14 cellular contexts compared by ENCODE assay signal in the genomic region with DNA sequence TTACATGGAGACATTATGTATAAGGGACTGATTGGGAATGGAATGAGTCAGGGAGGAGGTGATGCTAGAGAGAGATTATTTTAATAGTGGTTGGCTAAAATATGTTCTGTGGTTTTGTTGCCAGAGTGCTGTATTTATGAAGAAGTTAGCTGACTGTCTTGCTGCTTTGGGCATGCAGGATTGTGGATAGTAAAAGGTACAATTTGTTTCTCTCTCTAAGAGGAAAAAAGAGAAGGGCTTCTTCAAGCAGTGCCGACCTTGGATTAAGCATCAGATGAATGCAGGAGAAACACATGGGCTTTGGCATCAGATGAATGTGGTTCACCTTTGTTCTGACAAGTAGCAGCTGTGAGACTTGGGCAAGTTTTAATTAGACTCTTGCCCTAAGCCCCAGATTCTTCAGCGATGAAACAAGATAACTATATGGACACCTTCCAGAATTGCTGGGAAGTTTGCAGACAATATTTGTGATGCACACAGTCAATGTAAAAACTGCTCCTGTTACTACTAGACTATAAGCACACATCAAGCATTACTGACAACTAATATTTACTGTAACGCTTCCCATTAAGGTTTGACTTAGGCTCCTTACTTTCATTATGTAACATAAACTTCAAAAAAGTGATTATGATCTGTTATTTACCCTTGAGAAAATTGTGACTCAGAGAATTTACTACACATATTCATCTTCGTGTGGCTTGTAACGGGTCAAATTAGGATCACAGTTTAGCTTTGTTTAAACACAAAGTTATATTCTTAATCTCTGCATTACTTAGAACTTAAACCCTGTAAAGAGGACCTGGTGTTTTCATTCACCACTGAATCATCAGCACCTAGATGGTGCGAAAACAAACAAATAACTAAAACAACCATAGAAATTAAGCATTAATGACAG.
DNase-seq lines count a peak whose midpoint lies in the region; ATAC-seq lines count a peak whose summit lies in the region.
"Had no signal": no experiment of that assay in that cellular context is flagged by ENCODE, and none has a peak within 500 bp of the region (broad histone marks: within the 10 kb centered on the region; RNA-seq: fewer than 3 reads in every experiment).

No MANE protein-coding gene starts in this region.

- H3K27me3 ChIP-seq in HAP-1 (ENCODE audit: low read depth): no peaks in the 10 kb centered on the region
- no peaks in the 10 kb centered on the region for H3K27me3 ChIP-seq in SJCRH30
- H3K27me3 ChIP-seq: heart left ventricle had no signal

- in situ Hi-C loops in HAP-1 (cut with MboI; ENCODE audit: low sequenced_read_pairs): no loop called here

- ATAC-seq in HG03139 (IDR thresholded peaks at IDR 0.05; ENCODE audit: unreplicated experiment): no peak
- ATAC-seq in GM21515 (IDR thresholded peaks at IDR 0.05; ENCODE audit: unreplicated experiment): no peak
- ATAC-seq in GM21381 (IDR thresholded peaks at IDR 0.05; ENCODE audit: unreplicated experiment): no peak
- ATAC-seq: heart left ventricle, Right ventricle myocardium inferior had no signal

- peak overlapping the region; percentile 10 for H3K27ac ChIP-seq in SJCRH30
- H3K27ac ChIP-seq: heart left ventricle had no signal

- H3K36me3 ChIP-seq in HAP-1 (replicated peaks): no peaks in the 10 kb centered on the region
- H3K36me3 ChIP-seq in SJCRH30: no peaks in the 10 kb centered on the region
- H3K36me3 ChIP-seq: heart left ventricle had no signal

- DNase-seq in HAP-1 (ENCODE audit: low spot score in 2 of 2) (peak; percentile 22 to 53), SJCRH30 (peak; percentile 61 to 81), fibroblast of the conjunctiva (ENCODE audit: low read depth) (peak; percentile 49), skeletal muscle cell (ENCODE audit: low read depth) (peak; percentile 91), UCSD-AML1 (lab: John Stamatoyannopoulos, UW; ENCODE audit: unreplicated experiment) (no peak)
- DNase-seq: central memory CD4-positive, alpha-beta T cell; DMS153; heart left ventricle; NCI-H2081 treated with DMSO at 0.1 percent for 48 hours; small intestine had no signal

- no peak overlapping the region for H3K4me3 ChIP-seq in HAP-1
- H3K4me3 ChIP-seq in SJCRH30: no peak overlapping the region
- H3K4me3 ChIP-seq in skeletal muscle cell (ENCODE audit: low read depth, low read length): no peak overlapping the region
- H3K4me3 ChIP-seq: heart left ventricle had no signal

- H3K4me1 ChIP-seq in HAP-1 (peaks cover 28% of the 10 kb centered on the region), SJCRH30 (peaks cover 24% of the 10 kb centered on the region)

- no peaks in the 10 kb centered on the region for H3K9me3 ChIP-seq in HAP-1
- no peaks in the 10 kb centered on the region for H3K9me3 ChIP-seq in SJCRH30 (replicated peaks)
- H3K9me3 ChIP-seq: heart left ventricle had no signal
